12 cellular contexts compared by ENCODE assay signal in genomic region chr20:36827541-36828279, GRCh38. TPM values are rescaled to one million over a fixed set of nuclear protein-coding genes. Genes with fewer than 3 reads are reported as not detected.
DNase-seq lines count a peak whose midpoint lies in the region; ATAC-seq and TF ChIP-seq lines count a peak whose summit lies in the region.
"Had no signal": no experiment of that assay in that cellular context is flagged by ENCODE, and none has a peak within 500 bp of the region (broad histone marks: within the 10 kb centered on the region; RNA-seq: fewer than 3 reads in every experiment).

No MANE protein-coding gene starts in this region.

- peaks cover 29% of the 10 kb centered on the region; the same call in 1 of the 2 replicates for H4K20me1 ChIP-seq in IMR-90 (ENCODE audit: insufficient read depth, low read length)

- no peak overlapping the region for H4K5ac ChIP-seq in IMR-90 (ENCODE audit: low read depth, low read length)

- CTCF ChIA-PET in IMR-90 (lab: Yijun Ruan, JAX) = no interaction called here

- no peak overlapping the region for H3K18ac ChIP-seq in IMR-90 (ENCODE audit: low read depth, low read length)

- WGBS in IMR-90 (ENCODE audit: extremely low coverage in 2 of 2, insufficient read length in 1 of 2), 2 experiments = 82% methylated on average over 4 of the region's 11 CpGs; no CpG with 5 or more reads in 1 of the 2 experiments

- H3K4ac ChIP-seq in IMR-90 (ENCODE audit: low read depth, low read length) = no peak overlapping the region

- H4K8ac ChIP-seq in IMR-90 (ENCODE audit: low read depth in 2 of 2, low read length in 2 of 2) = no peak overlapping the region

- no peak overlapping the region for H2BK15ac ChIP-seq in IMR-90 (ENCODE audit: low read depth, low read length)

- ATAC-seq in GM18868 (IDR thresholded peaks at IDR 0.05; ENCODE audit: unreplicated experiment) = peak; percentile 78
- ATAC-seq in GM21717 (IDR thresholded peaks at IDR 0.05; ENCODE audit: unreplicated experiment) = peak; percentile 83
- no peak for ATAC-seq in IMR-90 (ENCODE audit: low read depth)
- ATAC-seq in esophagus mucosa = no peak
- ATAC-seq: T-helper 17 cell had no signal

- no peak overlapping the region for H2BK120ac ChIP-seq in IMR-90 (ENCODE audit: low read depth, low read length)

- no peak overlapping the region for H2BK20ac ChIP-seq in IMR-90 (ENCODE audit: low read depth, low read length)

- H3K36me3 ChIP-seq in IMR-90 (ENCODE audit: control insufficient read depth, insufficient read depth, low read length) = peaks cover 29% of the 10 kb centered on the region
- peaks cover 26% of the 10 kb centered on the region for H3K36me3 ChIP-seq in muscle layer of colon (ENCODE audit: insufficient read depth, low read length)

- H3K14ac ChIP-seq in IMR-90 (replicated peaks; ENCODE audit: low read depth, low read length) = no peak overlapping the region

- BruUV-seq in IMR-90 (replicated peaks; lab: Mats Ljungman, UMichigan) = no TSS peak

- peak overlapping the region; percentile 60 for H2AFZ ChIP-seq in IMR-90 (replicated peaks; ENCODE audit: low read length, poor library complexity)

- dilution Hi-C loops in IMR-90 (cut with HindIII; ENCODE audit: low sequenced_read_pairs, unreplicated experiment) = no loop called here

- no peak for TF ChIP-seq CTCF in IMR-90 (conservative IDR thresholded peaks at IDR 0.05; ENCODE audit: low read depth, low read length)

- POLR2A ChIA-PET in IMR-90 (lab: Charles Lee; ENCODE audit: unreplicated experiment) = no interaction called here

- TF ChIP-seq RAD21 in IMR-90 (IDR thresholded peaks at IDR 0.05; ENCODE audit: low read length) = no peak

- no peaks in the 10 kb centered on the region for H3K9me3 ChIP-seq in IMR-90 (ENCODE audit: control insufficient read depth, insufficient read depth, low read length)
- H3K9me3 ChIP-seq in muscle layer of colon (ENCODE audit: low read length) = no peaks in the 10 kb centered on the region
- H3K9me3 ChIP-seq: breast epithelium had no signal

- peaks cover 34% of the 10 kb centered on the region for H3K4me1 ChIP-seq in IMR-90 (ENCODE audit: control insufficient read depth, insufficient read depth, low read length)
- H3K4me1 ChIP-seq in muscle layer of colon (ENCODE audit: insufficient read depth, low read length) = peaks cover 64% of the 10 kb centered on the region

- TF ChIP-seq POLR2A in IMR-90 (IDR thresholded peaks at IDR 0.05; ENCODE audit: low read depth, low read length) = no peak

- H3K79me1 ChIP-seq in IMR-90 (ENCODE audit: low read depth in 1 of 2, low read length in 2 of 2) = peaks cover 34 to 89% of the 10 kb centered on the region in 2 experiments

- H3K23ac ChIP-seq in IMR-90 (ENCODE audit: low read depth, low read length) = no peak overlapping the region

- 0 out of 2 replicates have a peak overlapping the region, but pooled peaks have one; percentile 3 for H2AK5ac ChIP-seq in IMR-90 (ENCODE audit: low read depth, low read length)

- in situ Hi-C loops in IMR-90 (cut with MboI; ENCODE audit: low sequenced_read_pairs) = no loop called here

- peak overlapping the region; percentile 50 for H2AK9ac ChIP-seq in IMR-90 (replicated peaks; ENCODE audit: low read depth, low read length, poor library complexity)

- H4K91ac ChIP-seq in IMR-90 (ENCODE audit: insufficient read depth, low read depth, low read length) = no peak overlapping the region

- DNase-seq in IMR-90 = no peak
- no peak for DNase-seq in NCI-H2196 (lab: John Stamatoyannopoulos, UW; ENCODE audit: unreplicated experiment)
- no peak for DNase-seq in anterior cingulate cortex (lab: John Stamatoyannopoulos, UW)
- no peak for DNase-seq in activated gamma-delta T cell treated with Interleukin-2 at 50 U/mL for 16 hours
- DNase-seq: GDM1, Kasumi-1, T-helper 17 cell had no signal

- no peak overlapping the region for H3K9ac ChIP-seq in IMR-90 (ENCODE audit: low read depth, low read length)
- H3K9ac ChIP-seq in muscle layer of colon (ENCODE audit: low read length) = no peak overlapping the region

- H3K9me1 ChIP-seq in IMR-90 (ENCODE audit: insufficient read depth, low read length) = peaks cover 31% of the 10 kb centered on the region

- H3K4me3 ChIP-seq in IMR-90 (ENCODE audit: insufficient read depth, low read depth, low read length) (no peak overlapping the region), muscle layer of colon (ENCODE audit: low read depth in 1 of 2, low read length in 2 of 2) (no peak overlapping the region)
- H3K4me3 ChIP-seq: breast epithelium had no signal

- no peak overlapping the region for H2BK5ac ChIP-seq in IMR-90 (ENCODE audit: low read depth, low read length, poor library complexity, severe bottlenecking)

- no peak overlapping the region for H3K4me2 ChIP-seq in IMR-90 (ENCODE audit: low read depth, low read length)

- intact Hi-C loops in IMR-90 (cut with micrococcal nuclease) = no loop called here

- no peak overlapping the region for H3K56ac ChIP-seq in IMR-90 (ENCODE audit: extremely low read depth, insufficient read depth, low read length)

- H3K27me3 ChIP-seq in IMR-90 (ENCODE audit: control insufficient read depth, insufficient read depth, low read length) = no peaks in the 10 kb centered on the region
- no peaks in the 10 kb centered on the region for H3K27me3 ChIP-seq in muscle layer of colon (ENCODE audit: control insufficient read depth in 1 of 2, insufficient read depth in 2 of 2, low read length in 2 of 2)
- H3K27me3 ChIP-seq: breast epithelium had no signal

- H3K27ac ChIP-seq in IMR-90 (ENCODE audit: insufficient read depth, low read length) = no peak overlapping the region
- peak overlapping the region; percentile 64 for H3K27ac ChIP-seq in muscle layer of colon (ENCODE audit: low read depth, low read length)
- H3K27ac ChIP-seq: breast epithelium had no signal

TF ChIP-seq in IMR-90, 13 proteins besides CTCF, POLR2A, EP300 and RAD21:
- no peak for TF ChIP-seq NFE2L2 (IDR thresholded peaks at IDR 0.05; ENCODE audit: low read depth, low read length)
- no peak for TF ChIP-seq USF2 (IDR thresholded peaks at IDR 0.05; ENCODE audit: low read depth, low read length)
- no peak for TF ChIP-seq FOS (IDR thresholded peaks at IDR 0.05; ENCODE audit: low read depth, low read length)
- no peak for TF ChIP-seq CHD1 (IDR thresholded peaks at IDR 0.05; ENCODE audit: low read depth, low read length)
- no peak for TF ChIP-seq CEBPB (IDR thresholded peaks at IDR 0.05; ENCODE audit: low read depth, low read length)
- no peak for TF ChIP-seq MAFK (IDR thresholded peaks at IDR 0.05; ENCODE audit: low read depth, low read length)
- TF ChIP-seq MXI1 (IDR thresholded peaks at IDR 0.05; ENCODE audit: borderline replicate concordance, low read depth, low read length) = no peak
- no peak for TF ChIP-seq RFX5 (IDR thresholded peaks at IDR 0.05; ENCODE audit: low read depth, low read length)
- TF ChIP-seq ELK1 (IDR thresholded peaks at IDR 0.05; ENCODE audit: borderline replicate concordance, low read depth, low read length) = no peak
- no peak for TF ChIP-seq SMC3 (IDR thresholded peaks at IDR 0.05; ENCODE audit: low read depth, low read length)
- no peak for TF ChIP-seq RCOR1 (IDR thresholded peaks at IDR 0.05; ENCODE audit: insufficient replicate concordance, low read length)

RNA-seq across cellular contexts. Expression of gene TLDC2, which starts 48.2 kb away (rescaled TPM):
- total RNA-seq in IMR-90 (2012; rRNA removed) (under 0.01 and 0.18 TPM in 2 replicates), esophagus mucosa (0.20 TPM)
- polyA plus RNA-seq in IMR-90 (2012; rRNA removed) = 0.07 and 0.19 TPM in 2 replicates
- polyA plus RNA-seq in IMR-90 (2012; cell fraction: cytosol; rRNA removed) = 0.05 and 0.08 TPM in 2 replicates
- polyA plus RNA-seq in IMR-90 (2012; cell fraction: nucleus; rRNA removed; ENCODE audit: low replicate concordance) = 0.07 and 0.10 TPM in 2 replicates
- total RNA-seq: T-helper 17 cell had no signal

RNA-seq across cellular contexts. Expression of gene DSN1, which starts 54.1 kb away (rescaled TPM):
- total RNA-seq in IMR-90 (2012; rRNA removed) = 16.3 and 18.3 TPM in 2 replicates
- polyA plus RNA-seq in IMR-90 (2012; rRNA removed) = 9.4 and 10.5 TPM in 2 replicates
- polyA plus RNA-seq in IMR-90 (2012; cell fraction: cytosol; rRNA removed) = 2.9 and 5.5 TPM in 2 replicates
- polyA plus RNA-seq in IMR-90 (2012; cell fraction: nucleus; rRNA removed; ENCODE audit: low replicate concordance) = 3.2 and 10.1 TPM in 2 replicates
- total RNA-seq in esophagus mucosa = 8.9 TPM

Comparison
In these comparisons a context has a peak if more than half of its experiments do, and no peak if none do; other contexts are left out.
1. ATAC-seq: peak in GM18868 (single experiment) and GM21717 (single experiment); none in IMR-90 (single experiment) and esophagus mucosa (single experiment).